In the genomic region with DNA sequence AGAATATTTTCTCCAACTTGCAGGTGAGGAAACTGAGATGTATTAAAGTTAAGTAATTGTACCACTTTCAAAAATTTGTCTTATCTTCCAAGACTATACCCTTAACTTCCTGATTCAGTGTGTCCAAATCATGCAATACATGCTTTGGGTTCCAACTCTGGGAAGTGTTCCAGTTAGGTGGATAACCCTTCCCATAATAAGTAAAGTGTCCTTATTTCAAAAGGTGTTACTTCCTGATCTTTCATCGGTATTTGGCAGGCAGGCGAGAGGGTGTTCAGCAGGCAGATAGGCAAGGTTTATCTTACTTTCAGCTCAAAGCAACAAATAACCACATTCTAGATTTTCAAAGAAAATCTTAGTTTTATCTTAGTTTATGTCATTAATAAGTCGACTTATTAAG, we compare ENCODE assay signal across 22 cellular contexts. TPM values are rescaled to one million over a fixed set of nuclear protein-coding genes. Genes with fewer than 3 reads are reported as not detected.
"Had no signal": no experiment of that assay in that cellular context is flagged by ENCODE, and none has a peak within 500 bp of the region (broad histone marks: within the 10 kb centered on the region; RNA-seq: fewer than 3 reads in every experiment).

No MANE protein-coding gene starts in this region.

- FAIRE-seq: keratinocyte, TTC549 had no signal

- ATAC-seq: activated CD8-positive, alpha-beta T cell treated with anti-CD3 and anti-CD28 coated beads, Interleukin-2, amount 10 ng/mL, durations not matched to agents 7 days and 5 days; activated naive CD8-positive, alpha-beta T cell treated with anti-CD3 and anti-CD28 coated beads, Interleukin-2, amount 50 U/mL, for 24 hours; naive thymus-derived CD8-positive, alpha-beta T cell; T-cell had no signal

- H3K4me3 ChIP-seq: esophagus muscularis mucosa, gastroesophageal sphincter, neural progenitor cell, spleen, thyroid gland had no signal

- H3K36me3 ChIP-seq: neural progenitor cell, spleen, thyroid gland had no signal

- H3K27me3 ChIP-seq: esophagus muscularis mucosa, gastroesophageal sphincter, neural progenitor cell, thyroid gland had no signal

- H3K9me3 ChIP-seq: esophagus muscularis mucosa, gastroesophageal sphincter, spleen, thyroid gland had no signal

- DNase-seq: activated CD4-positive, alpha-beta T cell treated with anti-CD3 and anti-CD28 coated beads for 1 hour; activated CD4-positive, alpha-beta T cell treated with anti-CD3 and anti-CD28 coated beads, Interleukin-2, amount 50 U/mL, for 1 hour; activated CD8-positive, alpha-beta T cell treated with anti-CD3 and anti-CD28 coated beads, Interleukin-2, amount 10 ng/mL, durations not matched to agents 7 days and 5 days; activated gamma-delta T cell; activated naive CD4-positive, alpha-beta T cell treated with anti-CD3 and anti-CD28 coated beads, Interleukin-2, amount 50 U/mL, for 16 hours; activated naive CD8-positive, alpha-beta T cell treated with anti-CD3 and anti-CD28 coated beads, Interleukin-2, amount 50 U/mL, for 24 hours; dermis blood vessel endothelial cell; effector memory CD4-positive, alpha-beta T cell; head of caudate nucleus; mesenchymal stem cell; naive thymus-derived CD8-positive, alpha-beta T cell; retina; spleen; stimulated activated CD4-positive, alpha-beta T cell treated with anti-CD3 and anti-CD28 coated beads, Interleukin-4, amount 100 ng/mL, for 24 hours; T-cell; thyroid gland had no signal

- H3K27ac ChIP-seq: neural progenitor cell, spleen, thyroid gland had no signal

RNA-seq across cellular contexts. Expression of gene ARHGAP44, which starts 46.3 kb away (rescaled TPM):
- total RNA-seq: activated T-helper 1 cell treated with anti-CD3 and anti-CD28 coated beads, Interleukin-12 subunit alpha, Interleukin-12 subunit beta, Interleukin-2, Interleukin-4 antibody, amounts not matched to agents 30 ng/mL and 10 ng/mL and 1 ng/mL, durations not matched to agents 14 hours and 24 hours and 36 hours; naive thymus-derived CD8-positive, alpha-beta T cell had no signal
